In the genomic region with DNA sequence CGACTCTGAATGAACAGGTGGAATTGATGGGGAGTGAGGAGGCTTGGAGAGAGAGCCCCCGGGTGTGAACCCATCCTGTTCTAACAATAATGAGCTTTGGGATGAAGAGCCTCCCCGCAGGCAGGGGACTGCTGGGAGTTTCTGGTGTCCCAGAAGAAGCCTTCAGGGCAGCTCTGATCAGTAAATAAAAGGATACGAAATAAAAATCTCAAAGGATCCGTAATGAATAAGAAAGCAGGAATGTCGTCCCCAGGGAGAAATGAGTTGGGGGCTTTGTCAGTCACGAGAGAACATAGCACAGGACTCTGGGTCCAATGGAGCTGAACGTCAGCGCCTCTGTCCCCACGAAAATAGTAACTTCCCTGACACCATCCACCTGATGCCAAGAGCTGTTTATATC, we compare ENCODE assay signal across 9 cellular contexts.
DNase-seq lines count a peak whose midpoint lies in the region; ATAC-seq and TF ChIP-seq lines count a peak whose summit lies in the region.
"Had no signal": no experiment of that assay in that cellular context is flagged by ENCODE, and none has a peak within 500 bp of the region (broad histone marks: within the 10 kb centered on the region; RNA-seq: fewer than 3 reads in every experiment).

No MANE protein-coding gene starts in this region.

- H3K27ac Mint-ChIP-seq in WTC11 = peak overlapping the region; percentile 86

- H3K36me3 Mint-ChIP-seq in WTC11 = peaks cover 9% of the 10 kb centered on the region; the same call in 1 of the 2 replicates

- TF ChIP-seq POLR2A in gastrocnemius medialis (IDR thresholded peaks at IDR 0.05) = no peak

- no peaks in the 10 kb centered on the region for H3K9me3 ChIP-seq in gastrocnemius medialis
- H3K9me3 ChIP-seq: colonic mucosa had no signal

- H3K4me3 ChIP-seq in gastrocnemius medialis = peak overlapping the region in 3 of 4 donors; percentile 36 to 44 (median 39)
- H3K4me3 ChIP-seq: colonic mucosa had no signal

- CTCF ChIA-PET in WTC11 (lab: Charles Lee) = interaction anchor here (0.9 to 3.4 kb wide), 4 partner anchors 15 to 131 kb away, joined by 4 to 15 read pairs (median 10); no protein-coding TSS in a partner anchor

- H3K27ac ChIP-seq in gastrocnemius medialis = peak overlapping the region; percentile 29 to 82 (median 68)
- H3K27ac ChIP-seq: colonic mucosa had no signal

- in situ Hi-C loops in gastrocnemius medialis (cut with MboI; ENCODE audit: low sequenced_read_pairs in 4 of 4) = loop anchor here in 1 of 4 donors (25.0 kb wide), 1 partner anchor 197 kb away; no protein-coding TSS in a partner anchor

- DNase-seq in ELF-1 (ENCODE audit: low read depth, low spot score) = peak; percentile 77
- DNase-seq in WTC11 (ENCODE audit: low spot score) = no peak
- DNase-seq in left cardiac atrium = no peak
- peak; percentile 19 to 21 for DNase-seq in gastrocnemius medialis
- no peak for DNase-seq in foreskin melanocyte
- no peak for DNase-seq in T-helper 1 cell

- peak overlapping the region; percentile 14; the same call in 1 of the 2 replicates for H3K4me3 Mint-ChIP-seq in WTC11

- POLR2A ChIA-PET in WTC11 (lab: Charles Lee) = interaction anchor here (1.0 kb wide), 1 partner anchor 9 kb away, joined by 4 read pairs; no protein-coding TSS in a partner anchor

- intact Hi-C loops in left cardiac atrium (cut with DNase I) = loop anchor here in 1 of 2 donors (5.0 kb wide), 1 partner anchor 37 kb away; no protein-coding TSS in a partner anchor
- intact Hi-C loops in gastrocnemius medialis (cut with DNase I; ENCODE audit: low total_unique reads) = loop anchor here (5.0 kb wide), 1 partner anchor 113 kb away; a partner anchor contains a TSS

- H3K36me3 ChIP-seq in gastrocnemius medialis = no peaks in the 10 kb centered on the region
- H3K36me3 ChIP-seq: colonic mucosa had no signal

- TF ChIP-seq CTCF in WTC11 (IDR thresholded peaks at IDR 0.05) = no peak
- TF ChIP-seq CTCF in gastrocnemius medialis (IDR thresholded peaks at IDR 0.05 in 4 of 5, conservative IDR thresholded peaks at IDR 0.05 in 1 of 5) = no peak

- peaks cover 0 to 9% (median 7%) of the 10 kb centered on the region in 3 donors for H3K27me3 ChIP-seq in gastrocnemius medialis
- H3K27me3 ChIP-seq: colonic mucosa had no signal

- peaks cover 23 to 31% of the 10 kb centered on the region in 2 donors for H3K4me1 ChIP-seq in gastrocnemius medialis
- H3K4me1 ChIP-seq: colonic mucosa had no signal

- peaks cover 11% of the 10 kb centered on the region for H3K9me3 Mint-ChIP-seq in WTC11

- peaks cover 56% of the 10 kb centered on the region for H3K4me1 Mint-ChIP-seq in WTC11

- ATAC-seq in WTC11 = peak; percentile 70
- peak; percentile 1 to 28 for ATAC-seq in left cardiac atrium
- ATAC-seq in gastrocnemius medialis = peak; percentile 24 to 57
- ATAC-seq in HG02678 (IDR thresholded peaks at IDR 0.05; ENCODE audit: unreplicated experiment) = no peak
- ATAC-seq in esophagus mucosa = no peak

- H3K27me3 Mint-ChIP-seq in WTC11 (ENCODE audit: low read depth) = no peaks in the 10 kb centered on the region

TF ChIP-seq in WTC11, 78 proteins besides CTCF, POLR2A, EP300 and RAD21:
- TF ChIP-seq RORB (CRISPR knock-in tag; IDR thresholded peaks at IDR 0.05) (no peak), IRF2 (CRISPR knock-in tag; IDR thresholded peaks at IDR 0.05; ENCODE audit: borderline replicate concordance, low read depth) (no peak), ZNF416 (CRISPR knock-in tag; IDR thresholded peaks at IDR 0.05) (no peak), NR3C1 (CRISPR knock-in tag; conservative IDR thresholded peaks at IDR 0.05; ENCODE audit: low read depth) (no peak)
- TF ChIP-seq, protein P1, sequence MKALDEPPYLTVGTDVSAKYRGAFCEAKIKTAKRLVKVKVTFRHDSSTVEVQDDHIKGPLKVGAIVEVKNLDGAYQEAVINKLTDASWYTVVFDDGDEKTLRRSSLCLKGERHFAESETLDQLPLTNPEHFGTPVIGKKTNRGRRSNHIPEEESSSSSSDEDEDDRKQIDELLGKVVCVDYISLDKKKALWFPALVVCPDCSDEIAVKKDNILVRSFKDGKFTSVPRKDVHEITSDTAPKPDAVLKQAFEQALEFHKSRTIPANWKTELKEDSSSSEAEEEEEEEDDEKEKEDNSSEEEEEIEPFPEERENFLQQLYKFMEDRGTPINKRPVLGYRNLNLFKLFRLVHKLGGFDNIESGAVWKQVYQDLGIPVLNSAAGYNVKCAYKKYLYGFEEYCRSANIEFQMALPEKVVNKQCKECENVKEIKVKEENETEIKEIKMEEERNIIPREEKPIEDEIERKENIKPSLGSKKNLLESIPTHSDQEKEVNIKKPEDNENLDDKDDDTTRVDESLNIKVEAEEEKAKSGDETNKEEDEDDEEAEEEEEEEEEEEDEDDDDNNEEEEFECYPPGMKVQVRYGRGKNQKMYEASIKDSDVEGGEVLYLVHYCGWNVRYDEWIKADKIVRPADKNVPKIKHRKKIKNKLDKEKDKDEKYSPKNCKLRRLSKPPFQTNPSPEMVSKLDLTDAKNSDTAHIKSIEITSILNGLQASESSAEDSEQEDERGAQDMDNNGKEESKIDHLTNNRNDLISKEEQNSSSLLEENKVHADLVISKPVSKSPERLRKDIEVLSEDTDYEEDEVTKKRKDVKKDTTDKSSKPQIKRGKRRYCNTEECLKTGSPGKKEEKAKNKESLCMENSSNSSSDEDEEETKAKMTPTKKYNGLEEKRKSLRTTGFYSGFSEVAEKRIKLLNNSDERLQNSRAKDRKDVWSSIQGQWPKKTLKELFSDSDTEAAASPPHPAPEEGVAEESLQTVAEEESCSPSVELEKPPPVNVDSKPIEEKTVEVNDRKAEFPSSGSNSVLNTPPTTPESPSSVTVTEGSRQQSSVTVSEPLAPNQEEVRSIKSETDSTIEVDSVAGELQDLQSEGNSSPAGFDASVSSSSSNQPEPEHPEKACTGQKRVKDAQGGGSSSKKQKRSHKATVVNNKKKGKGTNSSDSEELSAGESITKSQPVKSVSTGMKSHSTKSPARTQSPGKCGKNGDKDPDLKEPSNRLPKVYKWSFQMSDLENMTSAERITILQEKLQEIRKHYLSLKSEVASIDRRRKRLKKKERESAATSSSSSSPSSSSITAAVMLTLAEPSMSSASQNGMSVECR (CRISPR knock-in tag; IDR thresholded peaks at IDR 0.05; ENCODE audit: borderline replicate concordance) = no peak
- TF ChIP-seq, protein P2, sequence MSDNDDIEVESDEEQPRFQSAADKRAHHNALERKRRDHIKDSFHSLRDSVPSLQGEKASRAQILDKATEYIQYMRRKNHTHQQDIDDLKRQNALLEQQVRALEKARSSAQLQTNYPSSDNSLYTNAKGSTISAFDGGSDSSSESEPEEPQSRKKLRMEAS (CRISPR knock-in tag; IDR thresholded peaks at IDR 0.05) = no peak

Comparison
In these comparisons a context has a peak if more than half of its experiments do, and no peak if none do; other contexts are left out.
1. DNase-seq: peak in ELF-1 (single experiment) and gastrocnemius medialis (2 of 2); none in WTC11 (single experiment), left cardiac atrium (single experiment), foreskin melanocyte (single experiment) and T-helper 1 cell (0 of 5).
2. ATAC-seq: peak in WTC11 (single experiment), left cardiac atrium (2 of 2) and gastrocnemius medialis (2 of 2); none in HG02678 (single experiment) and esophagus mucosa (single experiment).